1 cellular context compared by ENCODE assay signal in the genomic region with DNA sequence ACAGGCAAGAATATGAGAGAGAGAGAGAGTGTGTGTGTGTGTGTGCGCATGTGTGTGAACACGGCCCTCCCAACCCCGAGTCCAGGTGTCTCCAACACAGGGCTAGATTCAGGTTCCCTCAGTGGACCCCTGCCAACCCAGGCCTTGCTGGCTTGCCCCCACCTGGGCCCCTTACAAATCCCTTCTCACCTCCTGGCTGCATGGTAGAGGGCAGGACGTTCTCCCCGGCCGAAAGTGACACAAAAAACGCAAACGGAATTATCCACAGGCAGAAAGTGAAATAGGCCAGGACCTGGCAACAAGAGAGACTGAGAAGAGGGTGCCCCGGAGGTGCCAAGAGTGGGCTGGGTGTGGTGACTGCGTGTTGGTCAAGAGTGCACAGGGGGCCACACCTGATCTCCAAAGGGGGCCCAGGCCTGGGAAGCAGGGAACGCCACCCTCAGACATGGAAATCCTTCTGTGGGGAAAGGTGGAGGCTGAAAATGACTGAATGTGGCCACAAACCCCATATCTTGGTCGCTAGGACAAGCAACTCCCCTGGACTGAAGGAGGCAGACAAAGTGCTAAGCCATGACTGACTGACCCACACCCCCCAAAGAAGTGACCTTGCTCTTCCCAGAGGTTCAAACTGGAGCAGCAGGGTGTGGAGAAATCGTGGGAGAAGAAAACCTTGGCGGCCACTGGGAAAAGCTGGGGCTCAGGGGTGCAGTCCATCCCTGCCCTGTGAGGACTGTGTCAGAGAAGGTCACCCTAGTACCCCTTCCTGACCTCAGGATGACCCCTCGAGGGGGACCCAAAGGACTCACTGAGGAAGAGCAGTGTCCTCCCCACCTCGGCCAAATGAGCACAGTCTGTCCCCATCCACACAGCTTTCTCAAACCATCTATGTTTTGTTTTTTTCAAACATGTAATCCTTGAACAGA.
TF ChIP-seq lines count a peak whose summit lies in the region.

No MANE protein-coding gene starts in this region.

TF ChIP-seq in HEK293T, 16 proteins besides CTCF, POLR2A, EP300 and RAD21:
- TF ChIP-seq HDGF (IDR thresholded peaks at IDR 0.05; ENCODE audit: borderline replicate concordance), result no peak
- no peak for TF ChIP-seq LEF1 (IDR thresholded peaks at IDR 0.05; ENCODE audit: borderline replicate concordance)
- TF ChIP-seq, protein P1, sequence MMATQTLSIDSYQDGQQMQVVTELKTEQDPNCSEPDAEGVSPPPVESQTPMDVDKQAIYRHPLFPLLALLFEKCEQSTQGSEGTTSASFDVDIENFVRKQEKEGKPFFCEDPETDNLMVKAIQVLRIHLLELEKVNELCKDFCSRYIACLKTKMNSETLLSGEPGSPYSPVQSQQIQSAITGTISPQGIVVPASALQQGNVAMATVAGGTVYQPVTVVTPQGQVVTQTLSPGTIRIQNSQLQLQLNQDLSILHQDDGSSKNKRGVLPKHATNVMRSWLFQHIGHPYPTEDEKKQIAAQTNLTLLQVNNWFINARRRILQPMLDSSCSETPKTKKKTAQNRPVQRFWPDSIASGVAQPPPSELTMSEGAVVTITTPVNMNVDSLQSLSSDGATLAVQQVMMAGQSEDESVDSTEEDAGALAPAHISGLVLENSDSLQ (IDR thresholded peaks at IDR 0.05), result no peak
- no peak for TF ChIP-seq FOXM1 (IDR thresholded peaks at IDR 0.05; ENCODE audit: borderline replicate concordance)
- no peak for TF ChIP-seq BHLHE40 (IDR thresholded peaks at IDR 0.05; ENCODE audit: borderline replicate concordance)
TF ChIP-seq in HEK293T: peak in this region for 0.
